22 cellular contexts compared by ENCODE assay signal in genomic region chr7:1349351-1349761, GRCh38.
A peak's percentile ranks its signal among the peaks of the same experiment; 100 is the strongest.
DNase-seq lines count a peak whose midpoint lies in the region; ATAC-seq and TF ChIP-seq lines count a peak whose summit lies in the region.
"Had no signal": no experiment of that assay in that cellular context is flagged by ENCODE, and none has a peak within 500 bp of the region (broad histone marks: within the 10 kb centered on the region; RNA-seq: fewer than 3 reads in every experiment).

No MANE protein-coding gene starts in this region.

- H3K27me3 Mint-ChIP-seq in CD14-positive monocyte (ENCODE audit: low read depth in 3 of 3): peaks cover 0 to 18% (median 7%) of the 10 kb centered on the region in 3 donors

- H3K27ac Mint-ChIP-seq in CD14-positive monocyte: no peak overlapping the region
- H3K27ac Mint-ChIP-seq: CD8-positive, alpha-beta T cell; HFFc6; IgD-negative memory B cell had no signal

- H3K27me3 ChIP-seq in lower lobe of right lung (ENCODE audit: low read depth): peaks cover 64% of the 10 kb centered on the region
- no peaks in the 10 kb centered on the region for H3K27me3 ChIP-seq in aorta (ENCODE audit: control insufficient read depth in 1 of 2, insufficient read depth in 2 of 2, low read length in 1 of 2)
- H3K27me3 ChIP-seq: BLaER1 had no signal

- DNase-seq in Right ventricle myocardium inferior (ENCODE audit: missing footprints) (peak; percentile 33), left cardiac atrium (no peak), CD14-positive monocyte (ENCODE audit: low spot score) (peak; percentile 29), lower lobe of right lung (peak; percentile 28), aorta (peak; percentile 10 to 61), COR-L47 (lab: John Stamatoyannopoulos, UW) (no peak), NCI-H2227 treated with DMSO at 0.1 percent for 48 hours (lab: John Stamatoyannopoulos, UW) (no peak)
- DNase-seq: CD8-positive, alpha-beta T cell; DMS 273 treated with DMSO at 0.1 percent for 48 hours; DMS53; DND-41; EL; H7; HFFc6; KBM-7 had no signal

- no peaks in the 10 kb centered on the region for H3K4me1 Mint-ChIP-seq in CD14-positive monocyte
- H3K4me1 Mint-ChIP-seq: GM23338, IgD-negative memory B cell had no signal

- H3K36me3 Mint-ChIP-seq in CD14-positive monocyte: no peaks in the 10 kb centered on the region
- H3K36me3 Mint-ChIP-seq: CD8-positive, alpha-beta T cell; IgD-negative memory B cell had no signal

- no peaks in the 10 kb centered on the region for H3K4me1 ChIP-seq in lower lobe of right lung
- no peaks in the 10 kb centered on the region for H3K4me1 ChIP-seq in aorta (ENCODE audit: control insufficient read depth in 1 of 2, insufficient read depth in 2 of 2, low read length in 2 of 2)
- H3K4me1 ChIP-seq: A549 had no signal

- TF ChIP-seq CTCF in CD14-positive monocyte (IDR thresholded peaks at IDR 0.05) (no peak), lower lobe of right lung (IDR thresholded peaks at IDR 0.05) (no peak)

- WGBS in aorta, 2 donors: 75 to 76% methylated on average over 15 of the region's 15 CpGs

- H3K9me3 ChIP-seq in lower lobe of right lung: no peaks in the 10 kb centered on the region
- no peaks in the 10 kb centered on the region for H3K9me3 ChIP-seq in aorta (ENCODE audit: control insufficient read depth, low read length)
- H3K9me3 ChIP-seq: A549, BLaER1 had no signal

- ATAC-seq in Right ventricle myocardium inferior (no peak), left cardiac atrium (no peak), lower lobe of right lung (no peak), aorta (ENCODE audit: low FRiP score) (no peak)
- ATAC-seq: A549; CD8-positive, alpha-beta T cell; GM23338; HCT116 had no signal

- intact Hi-C loops in Right ventricle myocardium inferior (cut with DNase I): no loop called here
- intact Hi-C loops in left cardiac atrium (cut with DNase I): no loop called here
- intact Hi-C loops in CD14-positive monocyte (cut with micrococcal nuclease): no loop called here
- intact Hi-C loops in lower lobe of right lung (cut with DNase I): no loop called here
- intact Hi-C loops in aorta (cut with DNase I): no loop called here

- H3K36me3 ChIP-seq in lower lobe of right lung (no peaks in the 10 kb centered on the region), aorta (ENCODE audit: control insufficient read depth in 1 of 2, insufficient read depth in 2 of 2, low read length in 1 of 2) (no peaks in the 10 kb centered on the region)
- H3K36me3 ChIP-seq: BLaER1 had no signal

- H3K27ac ChIP-seq in lower lobe of right lung (no peak overlapping the region), aorta (ENCODE audit: low read depth in 1 of 2, low read length in 2 of 2) (no peak overlapping the region)
- H3K27ac ChIP-seq: 22Rv1, A549, BLaER1, HL-60 had no signal

- no peak overlapping the region for H3K4me3 Mint-ChIP-seq in CD14-positive monocyte
- H3K4me3 Mint-ChIP-seq: CD8-positive, alpha-beta T cell; GM23338; HFFc6; IgD-negative memory B cell had no signal

- H3K4me3 ChIP-seq in lower lobe of right lung (no peak overlapping the region), aorta (ENCODE audit: low read length in 2 of 2) (no peak overlapping the region)
- H3K4me3 ChIP-seq: A549, BLaER1, GM23338 had no signal

- H3K9me3 Mint-ChIP-seq in CD14-positive monocyte: peaks cover 0 to 2% (median 0%) of the 10 kb centered on the region in 7 donors
- H3K9me3 Mint-ChIP-seq: CD8-positive, alpha-beta T cell; GM23338; HFFc6 had no signal

Comparison
In these comparisons a context has a peak if more than half of its experiments do, and no peak if none do; other contexts are left out.
1. DNase-seq: peak in Right ventricle myocardium inferior (single experiment), CD14-positive monocyte (single experiment), lower lobe of right lung (single experiment) and aorta (2 of 2); none in left cardiac atrium (single experiment), COR-L47 (single experiment) and NCI-H2227 treated with DMSO at 0.1 percent for 48 hours (single experiment).